ENCODE assay signal across 8 cellular contexts in genomic region chr9:114691046-114691955, GRCh38. TPM values are rescaled to one million over a fixed set of nuclear protein-coding genes. Genes with fewer than 3 reads are reported as not detected.
DNase-seq lines count a peak whose midpoint lies in the region; ATAC-seq lines count a peak whose summit lies in the region.

No MANE protein-coding gene starts in this region.

- no peak overlapping the region for H4K8ac ChIP-seq in mesendoderm (ENCODE audit: low read depth, low read length)

- peak; percentile 52 for ATAC-seq in HG02885 (IDR thresholded peaks at IDR 0.05; ENCODE audit: poor library complexity, unreplicated experiment)

- H3K23ac ChIP-seq in mesendoderm (ENCODE audit: low read length), result no peak overlapping the region

- H3K4me1 ChIP-seq in skeletal muscle satellite cell (ENCODE audit: control insufficient read depth, insufficient read depth, low read length), result peaks cover 41% of the 10 kb centered on the region
- no peaks in the 10 kb centered on the region for H3K4me1 ChIP-seq in mesendoderm (ENCODE audit: control insufficient read depth, low read depth, low read length)

- H3K79me1 ChIP-seq in mesendoderm (ENCODE audit: low read length), result no peaks in the 10 kb centered on the region

- no peak overlapping the region for H3K56ac ChIP-seq in mesendoderm (ENCODE audit: low read length)

- H2BK15ac ChIP-seq in mesendoderm (replicated peaks; ENCODE audit: low read depth), result no peak overlapping the region

- peaks cover 4% of the 10 kb centered on the region for H3K9me3 ChIP-seq in skeletal muscle satellite cell (replicated peaks; ENCODE audit: low read length)

- no peaks in the 10 kb centered on the region for H3K79me2 ChIP-seq in mesendoderm (ENCODE audit: control insufficient read depth, insufficient read depth, low read length)

- H4K5ac ChIP-seq in mesendoderm (ENCODE audit: low read length), result no peak overlapping the region

- no peak overlapping the region for H2BK120ac ChIP-seq in mesendoderm (ENCODE audit: low read depth, low read length)

- H3K27ac ChIP-seq in angular gyrus (ENCODE audit: low read depth, low read length) (peak overlapping the region; percentile 50), mesendoderm (ENCODE audit: low read depth, low read length) (no peak overlapping the region)

- H3K36me3 ChIP-seq in skeletal muscle satellite cell (ENCODE audit: insufficient read depth, low read length), result no peaks in the 10 kb centered on the region
- no peaks in the 10 kb centered on the region for H3K36me3 ChIP-seq in mesendoderm (ENCODE audit: control insufficient read depth, insufficient read depth, low read length)

- H2AK5ac ChIP-seq in mesendoderm (ENCODE audit: low read length), result no peak overlapping the region

- DNase-seq in GM04503 (ENCODE audit: low read depth) (peak; percentile 80), T-helper 1 cell (peak in 3 of 5 donors; percentile 19 to 98 (median 24)), mesendoderm (no peak), NCI-H526 treated with DMSO at 0.1 percent for 48 hours (lab: John Stamatoyannopoulos, UW) (no peak), NCI-H2196 (lab: John Stamatoyannopoulos, UW; ENCODE audit: unreplicated experiment) (no peak)

- WGBS in mesendoderm (ENCODE audit: extremely low coverage, insufficient coverage, low lambda C conversion rate), result no CpG with 5 or more reads among the region's 11 CpGs

- H2BK5ac ChIP-seq in mesendoderm (ENCODE audit: low read length), result no peak overlapping the region

- H3K18ac ChIP-seq in mesendoderm (ENCODE audit: low read length), result no peak overlapping the region

- peak overlapping the region; percentile 52 for H3K9ac ChIP-seq in skeletal muscle satellite cell (ENCODE audit: low read depth, low read length)
- H3K9ac ChIP-seq in mesendoderm (ENCODE audit: low read length), result no peak overlapping the region

- peak overlapping the region; percentile 10 for H3K4me3 ChIP-seq in skeletal muscle satellite cell (ENCODE audit: low read length)
- no peak overlapping the region for H3K4me3 ChIP-seq in mesendoderm (ENCODE audit: low read length)

- H3K4me2 ChIP-seq in skeletal muscle satellite cell (ENCODE audit: low read length), result peak overlapping the region; percentile 70
- H3K4me2 ChIP-seq in mesendoderm (ENCODE audit: low read length), result no peak overlapping the region

- H3K27me3 ChIP-seq in skeletal muscle satellite cell (ENCODE audit: control insufficient read depth, insufficient read depth, low read length) (no peaks in the 10 kb centered on the region), mesendoderm (ENCODE audit: insufficient read depth, low read length, poor library complexity) (no peaks in the 10 kb centered on the region)

- no peak overlapping the region for H3K4ac ChIP-seq in mesendoderm (ENCODE audit: low read depth, low read length)

RNA-seq across cellular contexts. Expression of gene TEX48, which starts 9.3 kb away (rescaled TPM):
- not detected in 2 replicates for total RNA-seq in skeletal muscle satellite cell (2012; rRNA removed)
- polyA plus RNA-seq in mesendoderm (2013, experiment 1 of 2), result not detected
- not detected for polyA plus RNA-seq in mesendoderm (2013, experiment 2 of 2)

RNA-seq across cellular contexts. Expression of gene TEX53, which starts 33.7 kb away (rescaled TPM):
- not detected in 2 replicates for total RNA-seq in skeletal muscle satellite cell (2012; rRNA removed)
- polyA plus RNA-seq in mesendoderm (2013, experiment 1 of 2), result not detected
- polyA plus RNA-seq in mesendoderm (2013, experiment 2 of 2), result not detected

Comparison
In these comparisons a context has a peak if more than half of its experiments do, and no peak if none do; other contexts are left out.
1. DNase-seq: peak in GM04503 (single experiment) and T-helper 1 cell (3 of 5); none in mesendoderm (single experiment), NCI-H526 treated with DMSO at 0.1 percent for 48 hours (single experiment) and NCI-H2196 (single experiment).